14 cellular contexts compared by ENCODE assay signal in genomic region chr6:97726378-97726777, GRCh38.
DNase-seq lines count a peak whose midpoint lies in the region; ATAC-seq, FAIRE-seq and TF ChIP-seq lines count a peak whose summit lies in the region.
"Had no signal": no experiment of that assay in that cellular context is flagged by ENCODE, and none has a peak within 500 bp of the region (broad histone marks: within the 10 kb centered on the region; RNA-seq: fewer than 3 reads in every experiment).

No MANE protein-coding gene starts in this region.

- H4K20me1 ChIP-seq in H1 (replicated peaks in 1 of 2; ENCODE audit: control insufficient read depth in 1 of 2, insufficient read depth in 2 of 2, low read length in 2 of 2), result no peaks in the 10 kb centered on the region

- no peak overlapping the region for H2AK5ac ChIP-seq in H1 (ENCODE audit: low read depth, low read length)

- no peak overlapping the region for H2BK5ac ChIP-seq in H1 (ENCODE audit: low read depth, low read length)

- no peak overlapping the region for H2BK20ac ChIP-seq in H1 (ENCODE audit: low read length)

- H3K79me1 ChIP-seq in H1 (ENCODE audit: low read depth, low read length), result no peaks in the 10 kb centered on the region

- H4K5ac ChIP-seq in H1 (ENCODE audit: insufficient read length, low read depth, low read length), result no peak overlapping the region

- H4K91ac ChIP-seq in H1 (replicated peaks; ENCODE audit: insufficient read length, low read length), result no peak overlapping the region

- no peak overlapping the region for H2AFZ ChIP-seq in H1 (ENCODE audit: low read length)

- H3K23ac ChIP-seq in H1 (ENCODE audit: insufficient read length), result no peak overlapping the region

- H2BK15ac ChIP-seq in H1 (ENCODE audit: low read length), result no peak overlapping the region

- H2BK120ac ChIP-seq in H1 (replicated peaks; ENCODE audit: low read depth, low read length), result no peak overlapping the region

- 46% methylated on average over 2 of the region's 2 CpGs; no CpG with 5 or more reads in 1 of the 2 experiments for WGBS in H1 (ENCODE audit: extremely low coverage in 1 of 2, insufficient coverage in 1 of 2, insufficient read length in 1 of 2, insufficient replicate concordance in 2 of 2, low coverage in 1 of 2, low lambda C conversion rate in 2 of 2, missing lambda C conversion rate in 1 of 2), 2 experiments

- CTCF ChIA-PET in H1 (lab: Charles Lee; ENCODE audit: partially characterized antibody), result interaction anchor here (0.6 to 3.1 kb wide), 27 partner anchors 9 to 1391 kb away, joined by 3 to 28 read pairs (median 3); no protein-coding TSS in a partner anchor

- H3K79me2 ChIP-seq in H1 (ENCODE audit: control insufficient read depth in 1 of 2, insufficient read depth in 2 of 2, low read length in 2 of 2), result no peaks in the 10 kb centered on the region

- TF ChIP-seq EP300 in H1 (IDR thresholded peaks at IDR 0.05; ENCODE audit: borderline replicate concordance in 1 of 2, low read depth in 2 of 2, low read length in 2 of 2), result no peak

- H3K36me3 ChIP-seq in NT2/D1 (ENCODE audit: insufficient read depth, insufficient read length, low read length) (no peaks in the 10 kb centered on the region), H1 (ENCODE audit: control insufficient read depth in 2 of 4, insufficient read depth in 4 of 4, low read length in 3 of 4) (no peaks in the 10 kb centered on the region), MG63 (no peaks in the 10 kb centered on the region)
- H3K36me3 ChIP-seq: HAP-1 had no signal

- no peak overlapping the region for H3K18ac ChIP-seq in H1 (ENCODE audit: extremely low read depth, low read length)

- peak; percentile 94 to 97 for TF ChIP-seq RAD21 in H1 (IDR thresholded peaks at IDR 0.05 in 1 of 2, conservative IDR thresholded peaks at IDR 0.05 in 1 of 2; ENCODE audit: low read depth in 2 of 2, low read length in 2 of 2)

- peak; percentile 78 for FAIRE-seq in H1 (lab: Jason Lieb, UNC)
- FAIRE-seq: HTR-8/SVneo had no signal

- H3K9me3 ChIP-seq in NT2/D1 (ENCODE audit: insufficient read depth, low read length), result no peaks in the 10 kb centered on the region
- no peaks in the 10 kb centered on the region for H3K9me3 ChIP-seq in H1 (ENCODE audit: insufficient read depth in 2 of 2, low read depth in 1 of 2, low read length in 1 of 2)
- H3K9me3 ChIP-seq in MG63, result no peaks in the 10 kb centered on the region
- H3K9me3 ChIP-seq: HAP-1 had no signal

- POLR2A ChIA-PET in H1 (lab: Charles Lee; ENCODE audit: partially characterized antibody), result no interaction called here

- H3K23me2 ChIP-seq in H1 (ENCODE audit: low read depth, low read length), result no peaks in the 10 kb centered on the region

- H3K4me1 ChIP-seq in NT2/D1 (ENCODE audit: insufficient read depth, insufficient read length) (no peaks in the 10 kb centered on the region), H1 (replicated peaks in 1 of 4; ENCODE audit: control insufficient read depth in 3 of 4, insufficient read depth in 4 of 4, low read length in 3 of 4) (no peaks in the 10 kb centered on the region; a peak in 1 of 7 replicates)
- H3K4me1 ChIP-seq: HAP-1 had no signal

- no peak overlapping the region for H3K4ac ChIP-seq in H1 (replicated peaks; ENCODE audit: insufficient read length, low read depth, low read length)

- DNase-seq in NCI-H345 (lab: John Stamatoyannopoulos, UW) (peak; percentile 23), NCI-H345 treated with DMSO at 0.1 percent for 48 hours (lab: John Stamatoyannopoulos, UW; ENCODE audit: unreplicated experiment) (no peak), NT2/D1 (ENCODE audit: low read depth, low spot score) (peak; percentile 3), H1 (ENCODE audit: low read depth in 1 of 2, low spot score in 2 of 2) (peak in 1 of 2 experiments; percentile 9), renal cortical epithelial cell (ENCODE audit: low read depth) (peak; percentile 2), MG63 (no peak)
- DNase-seq in stimulated activated CD4-positive, alpha-beta T cell treated with anti-CD3 and anti-CD28 coated beads, Interleukin-4, amount 100 ng/mL, for 1 hour, result no peak
- DNase-seq: activated CD4-positive, alpha-beta memory T cell treated with anti-CD3 and anti-CD28 coated beads for 36 hours; activated effector memory CD4-positive, alpha-beta T cell treated with Interleukin-2 at 50 U/mL for 16 hours; EL; hippocampal formation had no signal

- TF ChIP-seq POLR2A in H1 (IDR thresholded peaks at IDR 0.05; ENCODE audit: control extremely low read depth in 1 of 2, low read depth in 2 of 2, low read length in 2 of 2), result no peak

- no peak overlapping the region for H2BK12ac ChIP-seq in H1 (ENCODE audit: low read depth, low read length)

- H3K27me3 ChIP-seq in NT2/D1 (ENCODE audit: insufficient read depth, insufficient read length), result no peaks in the 10 kb centered on the region
- H3K27me3 ChIP-seq in H1 (replicated peaks in 1 of 4; ENCODE audit: control insufficient read depth in 3 of 4, extremely low read depth in 1 of 4, insufficient read depth in 3 of 4, low read length in 3 of 4), result no peaks in the 10 kb centered on the region
- H3K27me3 ChIP-seq in MG63, result no peaks in the 10 kb centered on the region

- TF ChIP-seq CTCF in H1 (IDR thresholded peaks at IDR 0.05; ENCODE audit: control extremely low read depth in 1 of 3, insufficient read depth in 1 of 3, low read depth in 1 of 3, low read length in 3 of 3), result peak in 2 of 3 experiments; percentile 75; a peak in 3 of 4 replicates

- no peak overlapping the region for H3K4me2 ChIP-seq in H1 (ENCODE audit: insufficient read depth in 1 of 2, low read depth in 2 of 2, low read length in 2 of 2)

- H3K56ac ChIP-seq in H1 (replicated peaks; ENCODE audit: insufficient read length, low read depth, low read length), result no peak overlapping the region

- H3K4me3 ChIP-seq in NT2/D1 (ENCODE audit: insufficient read length, low read depth) (no peak overlapping the region), H1 (ENCODE audit: extremely low read depth in 1 of 4, insufficient read depth in 2 of 4, low read depth in 3 of 4, low read length in 4 of 4) (no peak overlapping the region), MG63 (no peak overlapping the region)
- H3K4me3 ChIP-seq: HAP-1 had no signal

- ATAC-seq in GM21619 (IDR thresholded peaks at IDR 0.05; ENCODE audit: unreplicated experiment), result no peak

- H4K8ac ChIP-seq in H1 (ENCODE audit: extremely low read depth, insufficient read depth, low read length), result no peak overlapping the region

- no peak overlapping the region for H3K9ac ChIP-seq in NT2/D1 (ENCODE audit: insufficient read length, low read depth)
- no peak overlapping the region for H3K9ac ChIP-seq in H1 (replicated peaks in 1 of 4; ENCODE audit: extremely low read depth in 1 of 4, low read depth in 3 of 4, low read length in 3 of 4)

- H3K14ac ChIP-seq in H1 (ENCODE audit: insufficient read length), result no peak overlapping the region

- H3K27ac ChIP-seq in H1 (ENCODE audit: low read depth, low read length), result no peak overlapping the region

TF ChIP-seq in H1, 55 proteins besides CTCF, POLR2A, EP300 and RAD21 (continues in another document):
- 0 out of 2 replicates have a peak, but pooled peaks have one; percentile 3 for TF ChIP-seq MAFK (IDR thresholded peaks at IDR 0.05; ENCODE audit: low read depth, low read length)
- TF ChIP-seq SRF (IDR thresholded peaks at IDR 0.05; ENCODE audit: low read depth, low read length), result peak; percentile 68; the same call in 1 of the 2 replicates

Comparison
In these comparisons a context has a peak if more than half of its experiments do, and no peak if none do; other contexts are left out.
1. DNase-seq: peak in NCI-H345 (single experiment), NT2/D1 (single experiment) and renal cortical epithelial cell (single experiment); none in NCI-H345 treated with DMSO at 0.1 percent for 48 hours (single experiment), stimulated activated CD4-positive, alpha-beta T cell treated with anti-CD3 and anti-CD28 coated beads, Interleukin-4, amount 100 ng/mL, for 1 hour (single experiment) and MG63 (single experiment).